In the genomic region with DNA sequence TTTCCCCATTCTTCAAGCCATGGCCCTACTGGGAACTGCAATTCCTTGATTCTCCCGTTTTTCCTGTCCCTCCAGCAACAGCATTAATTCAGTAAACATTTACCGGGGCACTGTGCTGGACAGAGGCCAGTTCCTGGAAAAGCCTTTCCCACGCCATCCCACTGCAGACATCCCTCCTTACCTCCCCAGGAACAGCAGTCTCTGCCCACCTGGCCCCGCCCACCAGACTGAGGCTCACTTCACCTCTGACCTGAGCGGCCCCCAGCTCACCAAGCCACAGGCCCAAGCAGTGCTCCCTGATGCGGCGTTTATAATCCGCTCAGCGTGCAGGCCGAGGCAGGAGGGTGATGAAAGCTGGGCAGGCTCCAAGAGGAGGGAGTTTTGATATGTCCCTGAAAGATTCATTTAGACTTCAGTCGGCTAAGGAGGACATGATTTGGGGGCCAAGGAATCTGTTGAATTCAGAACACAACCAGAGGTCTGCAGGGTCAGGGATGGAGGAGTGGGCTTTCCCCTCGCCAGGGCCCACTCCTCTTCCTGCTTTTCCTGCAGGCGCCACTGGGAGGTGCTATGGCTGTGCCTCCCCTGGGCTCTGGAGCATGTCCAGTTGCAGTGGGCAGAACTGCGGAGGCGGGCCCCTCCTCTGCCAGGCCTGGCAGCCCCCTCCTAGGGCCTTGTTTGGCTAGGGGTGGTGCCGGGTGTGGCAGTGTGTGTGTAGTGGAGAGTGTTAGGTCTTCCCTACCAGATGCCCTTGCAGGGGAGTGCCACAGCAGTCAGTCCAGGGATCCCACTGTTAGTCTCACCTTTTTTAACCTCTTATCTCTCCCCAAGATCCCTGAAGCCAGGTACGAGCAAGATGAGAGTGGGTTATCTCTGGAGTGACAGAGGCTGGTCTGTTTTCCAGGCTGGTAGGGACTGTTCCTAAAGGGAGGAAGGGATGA, we compare ENCODE assay signal across 2 cellular contexts.
TF ChIP-seq lines count a peak whose summit lies in the region.

No MANE protein-coding gene starts in this region.

TF ChIP-seq in SK-N-SH, 30 proteins besides CTCF, POLR2A, EP300 and RAD21:
- TF ChIP-seq SIN3A (IDR thresholded peaks at IDR 0.05; ENCODE audit: borderline replicate concordance, low read depth, low read length) (no peak), NFIC (IDR thresholded peaks at IDR 0.05; ENCODE audit: borderline replicate concordance) (no peak), FOXJ3 (CRISPR knock-in tag; IDR thresholded peaks at IDR 0.05) (no peak), JUND (IDR thresholded peaks at IDR 0.05) (no peak), CHD2 (IDR thresholded peaks at IDR 0.05; ENCODE audit: low read length, partially characterized antibody) (no peak), POLR2AphosphoS5 (IDR thresholded peaks at IDR 0.05; ENCODE audit: low read depth, low read length) (no peak), RCOR1 (IDR thresholded peaks at IDR 0.05; ENCODE audit: low read length) (no peak), TAF1 (IDR thresholded peaks at IDR 0.05; ENCODE audit: borderline replicate concordance, low read depth, low read length) (no peak)
- TF ChIP-seq, protein P1, sequence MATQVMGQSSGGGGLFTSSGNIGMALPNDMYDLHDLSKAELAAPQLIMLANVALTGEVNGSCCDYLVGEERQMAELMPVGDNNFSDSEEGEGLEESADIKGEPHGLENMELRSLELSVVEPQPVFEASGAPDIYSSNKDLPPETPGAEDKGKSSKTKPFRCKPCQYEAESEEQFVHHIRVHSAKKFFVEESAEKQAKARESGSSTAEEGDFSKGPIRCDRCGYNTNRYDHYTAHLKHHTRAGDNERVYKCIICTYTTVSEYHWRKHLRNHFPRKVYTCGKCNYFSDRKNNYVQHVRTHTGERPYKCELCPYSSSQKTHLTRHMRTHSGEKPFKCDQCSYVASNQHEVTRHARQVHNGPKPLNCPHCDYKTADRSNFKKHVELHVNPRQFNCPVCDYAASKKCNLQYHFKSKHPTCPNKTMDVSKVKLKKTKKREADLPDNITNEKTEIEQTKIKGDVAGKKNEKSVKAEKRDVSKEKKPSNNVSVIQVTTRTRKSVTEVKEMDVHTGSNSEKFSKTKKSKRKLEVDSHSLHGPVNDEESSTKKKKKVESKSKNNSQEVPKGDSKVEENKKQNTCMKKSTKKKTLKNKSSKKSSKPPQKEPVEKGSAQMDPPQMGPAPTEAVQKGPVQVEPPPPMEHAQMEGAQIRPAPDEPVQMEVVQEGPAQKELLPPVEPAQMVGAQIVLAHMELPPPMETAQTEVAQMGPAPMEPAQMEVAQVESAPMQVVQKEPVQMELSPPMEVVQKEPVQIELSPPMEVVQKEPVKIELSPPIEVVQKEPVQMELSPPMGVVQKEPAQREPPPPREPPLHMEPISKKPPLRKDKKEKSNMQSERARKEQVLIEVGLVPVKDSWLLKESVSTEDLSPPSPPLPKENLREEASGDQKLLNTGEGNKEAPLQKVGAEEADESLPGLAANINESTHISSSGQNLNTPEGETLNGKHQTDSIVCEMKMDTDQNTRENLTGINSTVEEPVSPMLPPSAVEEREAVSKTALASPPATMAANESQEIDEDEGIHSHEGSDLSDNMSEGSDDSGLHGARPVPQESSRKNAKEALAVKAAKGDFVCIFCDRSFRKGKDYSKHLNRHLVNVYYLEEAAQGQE (IDR thresholded peaks at IDR 0.05; ENCODE audit: low read depth, low read length): no peak
- TF ChIP-seq, protein P2, sequence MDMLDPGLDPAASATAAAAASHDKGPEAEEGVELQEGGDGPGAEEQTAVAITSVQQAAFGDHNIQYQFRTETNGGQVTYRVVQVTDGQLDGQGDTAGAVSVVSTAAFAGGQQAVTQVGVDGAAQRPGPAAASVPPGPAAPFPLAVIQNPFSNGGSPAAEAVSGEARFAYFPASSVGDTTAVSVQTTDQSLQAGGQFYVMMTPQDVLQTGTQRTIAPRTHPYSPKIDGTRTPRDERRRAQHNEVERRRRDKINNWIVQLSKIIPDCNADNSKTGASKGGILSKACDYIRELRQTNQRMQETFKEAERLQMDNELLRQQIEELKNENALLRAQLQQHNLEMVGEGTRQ (IDR thresholded peaks at IDR 0.05; ENCODE audit: borderline replicate concordance, low read depth, low read length): no peak

TF ChIP-seq in SK-N-SH treated with all-trans-retinoic acid at 6 μM for 48 hours, 23 proteins besides CTCF, POLR2A, EP300 and RAD21:
- TF ChIP-seq ZFP3 (CRISPR knock-in tag; IDR thresholded peaks at IDR 0.05): no peak
- TF ChIP-seq, protein P3, sequence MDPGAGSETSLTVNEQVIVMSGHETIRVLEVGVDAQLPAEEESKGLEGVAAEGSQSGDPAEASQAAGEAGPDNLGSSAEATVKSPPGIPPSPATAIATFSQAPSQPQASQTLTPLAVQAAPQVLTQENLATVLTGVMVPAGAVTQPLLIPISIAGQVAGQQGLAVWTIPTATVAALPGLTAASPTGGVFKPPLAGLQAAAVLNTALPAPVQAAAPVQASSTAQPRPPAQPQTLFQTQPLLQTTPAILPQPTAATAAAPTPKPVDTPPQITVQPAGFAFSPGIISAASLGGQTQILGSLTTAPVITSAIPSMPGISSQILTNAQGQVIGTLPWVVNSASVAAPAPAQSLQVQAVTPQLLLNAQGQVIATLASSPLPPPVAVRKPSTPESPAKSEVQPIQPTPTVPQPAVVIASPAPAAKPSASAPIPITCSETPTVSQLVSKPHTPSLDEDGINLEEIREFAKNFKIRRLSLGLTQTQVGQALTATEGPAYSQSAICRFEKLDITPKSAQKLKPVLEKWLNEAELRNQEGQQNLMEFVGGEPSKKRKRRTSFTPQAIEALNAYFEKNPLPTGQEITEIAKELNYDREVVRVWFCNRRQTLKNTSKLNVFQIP (CRISPR knock-in tag; IDR thresholded peaks at IDR 0.05; ENCODE audit: borderline replicate concordance, low read depth): no peak
- TF ChIP-seq ZNF70 (CRISPR knock-in tag; IDR thresholded peaks at IDR 0.05): no peak
- no peak for TF ChIP-seq ZNF8 (CRISPR knock-in tag; IDR thresholded peaks at IDR 0.05)
- TF ChIP-seq TCF4 (CRISPR knock-in tag; IDR thresholded peaks at IDR 0.05; ENCODE audit: borderline replicate concordance): no peak
- no peak for TF ChIP-seq SNAI2 (CRISPR knock-in tag; IDR thresholded peaks at IDR 0.05)
- no peak for TF ChIP-seq ZFP30 (CRISPR knock-in tag; IDR thresholded peaks at IDR 0.05)
- TF ChIP-seq ARNTL (CRISPR knock-in tag; IDR thresholded peaks at IDR 0.05; ENCODE audit: borderline replicate concordance, low read depth): no peak
- TF ChIP-seq ESRRG (CRISPR knock-in tag; IDR thresholded peaks at IDR 0.05): no peak
